In the genomic region with DNA sequence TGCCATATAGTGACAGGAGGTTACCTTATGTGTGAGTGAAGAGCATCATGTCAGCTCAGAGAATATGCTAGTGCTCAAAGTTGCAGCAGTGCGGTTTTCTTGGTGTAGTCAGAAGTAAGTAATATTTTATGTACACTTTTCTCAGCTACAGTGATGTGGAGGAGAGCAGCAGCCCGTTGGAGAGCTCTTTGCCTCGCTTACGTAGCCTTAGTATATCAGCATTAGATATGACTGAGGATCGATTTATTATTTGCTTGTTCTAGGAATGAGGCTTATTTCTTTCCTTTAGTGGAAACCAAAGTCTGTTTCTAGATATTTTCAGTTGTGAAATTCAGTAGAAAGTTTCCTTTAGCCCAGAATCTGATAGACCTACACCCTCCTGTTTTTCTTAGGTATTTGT, we compare ENCODE assay signal across 9 cellular contexts.
"Had no signal": no experiment of that assay in that cellular context is flagged by ENCODE, and none has a peak within 500 bp of the region (broad histone marks: within the 10 kb centered on the region; RNA-seq: fewer than 3 reads in every experiment).

No MANE protein-coding gene starts in this region.

- DNase-seq: GM23248, GOT3, H7, HFFc6, IMR-90 had no signal

- H3K4me3 ChIP-seq: GM23248, HAP-1, K562 had no signal

- H3K27ac ChIP-seq: GM23248, HL-60 had no signal

- ATAC-seq: HCT116, K562 had no signal

- H3K9me3 ChIP-seq: HAP-1 had no signal

- FAIRE-seq: K562 had no signal
